In the genomic region with DNA sequence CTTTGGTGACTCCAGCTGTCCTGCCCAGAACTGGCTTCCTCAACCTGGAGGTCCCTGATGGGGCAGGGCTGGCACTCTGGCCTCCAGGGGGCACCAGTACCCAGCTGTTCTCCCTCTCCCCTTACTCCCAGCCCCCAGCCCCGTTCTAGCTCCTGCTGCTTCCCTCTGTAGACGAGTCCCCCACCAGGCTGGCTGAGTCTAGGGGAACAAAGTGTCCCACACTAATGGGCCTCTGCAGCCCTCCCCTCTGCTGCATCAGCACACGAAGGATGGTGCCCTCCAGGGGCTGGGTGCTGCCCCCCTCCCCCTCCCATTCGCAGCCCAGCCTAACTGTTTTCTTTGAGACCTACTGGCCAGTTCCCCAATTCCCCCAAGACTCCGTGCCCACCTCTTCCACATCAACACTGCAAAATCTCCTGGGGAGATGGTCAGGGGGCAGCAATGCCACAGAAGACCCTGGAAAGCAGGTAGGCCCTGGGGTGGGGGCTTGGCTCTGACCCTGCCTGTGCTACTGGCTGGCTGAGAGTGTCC, we compare ENCODE assay signal across 10 cellular contexts. TPM values are rescaled to one million over a fixed set of nuclear protein-coding genes. Genes with fewer than 3 reads are reported as not detected.
DNase-seq lines count a peak whose midpoint lies in the region; ATAC-seq and TF ChIP-seq lines count a peak whose summit lies in the region.
"Had no signal": no experiment of that assay in that cellular context is flagged by ENCODE, and none has a peak within 500 bp of the region (broad histone marks: within the 10 kb centered on the region; RNA-seq: fewer than 3 reads in every experiment).

No MANE protein-coding gene starts in this region.

- peak; percentile 82 for TF ChIP-seq CTCF in VCaP (conservative IDR thresholded peaks at IDR 0.05)

- H3K27ac ChIP-seq in VCaP, result no peak overlapping the region

- POLR2A ChIA-PET in HEK293T (lab: Yijun Ruan, JAX), result interaction anchor here (2.3 kb wide), 1 partner anchor 83 kb away, joined by 16 read pairs; the partner anchor contains the start of gene TICRR

- ATAC-seq in left lobe of liver, result no peak
- ATAC-seq: T-helper 17 cell had no signal

- DNase-seq in DMS53 (lab: John Stamatoyannopoulos, UW) (peak; percentile 15), DMS53 treated with DMSO at 0.1 percent for 48 hours (lab: John Stamatoyannopoulos, UW; ENCODE audit: unreplicated experiment) (no peak), HEK293T (ENCODE audit: extremely low spot score) (peak; percentile 58), left lobe of liver (ENCODE audit: low spot score) (peak; percentile 35), activated gamma-delta T cell (lab: John Stamatoyannopoulos, UW) (no peak), NCI-H2171 treated with DMSO at 0.1 percent for 48 hours (lab: John Stamatoyannopoulos, UW) (no peak)
- DNase-seq in activated CD4-positive, alpha-beta T cell treated with anti-CD3 and anti-CD28 coated beads for 4 hours, result no peak
- DNase-seq: small intestine, T-helper 17 cell had no signal

- CTCF ChIA-PET in HEK293T (lab: Yijun Ruan, JAX), result interaction anchor here (0.5 to 2.1 kb wide), 18 partner anchors 10 to 235 kb away, joined by 3 to 13 read pairs (median 3); partner anchors contain the start of gene TICRR

TF ChIP-seq in HEK293T, 16 proteins besides CTCF, POLR2A, EP300 and RAD21:
- TF ChIP-seq FOXA1 (IDR thresholded peaks at IDR 0.05), result no peak
- TF ChIP-seq NFRKB (IDR thresholded peaks at IDR 0.05), result no peak
- TF ChIP-seq FOXK2 (IDR thresholded peaks at IDR 0.05), result no peak
- no peak for TF ChIP-seq PKNOX1 (IDR thresholded peaks at IDR 0.05)
- TF ChIP-seq L3MBTL2 (conservative IDR thresholded peaks at IDR 0.05), result no peak
- TF ChIP-seq LEF1 (IDR thresholded peaks at IDR 0.05; ENCODE audit: borderline replicate concordance), result no peak
- no peak for TF ChIP-seq CTBP1 (IDR thresholded peaks at IDR 0.05; ENCODE audit: borderline replicate concordance)
- no peak for TF ChIP-seq BHLHE40 (IDR thresholded peaks at IDR 0.05; ENCODE audit: borderline replicate concordance)
- no peak for TF ChIP-seq SP1 (IDR thresholded peaks at IDR 0.05)
- TF ChIP-seq ARNT (IDR thresholded peaks at IDR 0.05), result no peak
- no peak for TF ChIP-seq HDGF (IDR thresholded peaks at IDR 0.05; ENCODE audit: borderline replicate concordance)
- TF ChIP-seq FOXM1 (IDR thresholded peaks at IDR 0.05; ENCODE audit: borderline replicate concordance), result no peak
- no peak for TF ChIP-seq ELF4 (IDR thresholded peaks at IDR 0.05)
- TF ChIP-seq TARDBP (IDR thresholded peaks at IDR 0.05), result no peak
- TF ChIP-seq SUZ12 (IDR thresholded peaks at IDR 0.05), result no peak
- TF ChIP-seq ZNF384 (IDR thresholded peaks at IDR 0.05), result no peak
TF ChIP-seq in HEK293T: peak in this region for 0.

RNA-seq across cellular contexts. Expression of gene RHCG, which starts 4.2 kb away (rescaled TPM):
- total RNA-seq in left lobe of liver, result 0.15 TPM
- total RNA-seq: T-helper 17 cell had no signal

Comparison
In these comparisons a context has a peak if more than half of its experiments do, and no peak if none do; other contexts are left out.
1. DNase-seq: peak in DMS53 (single experiment), HEK293T (single experiment) and left lobe of liver (single experiment); none in DMS53 treated with DMSO at 0.1 percent for 48 hours (single experiment), activated gamma-delta T cell (single experiment), NCI-H2171 treated with DMSO at 0.1 percent for 48 hours (single experiment) and activated CD4-positive, alpha-beta T cell treated with anti-CD3 and anti-CD28 coated beads for 4 hours (0 of 2).